ENCODE assay signal across 21 cellular contexts in the genomic region with DNA sequence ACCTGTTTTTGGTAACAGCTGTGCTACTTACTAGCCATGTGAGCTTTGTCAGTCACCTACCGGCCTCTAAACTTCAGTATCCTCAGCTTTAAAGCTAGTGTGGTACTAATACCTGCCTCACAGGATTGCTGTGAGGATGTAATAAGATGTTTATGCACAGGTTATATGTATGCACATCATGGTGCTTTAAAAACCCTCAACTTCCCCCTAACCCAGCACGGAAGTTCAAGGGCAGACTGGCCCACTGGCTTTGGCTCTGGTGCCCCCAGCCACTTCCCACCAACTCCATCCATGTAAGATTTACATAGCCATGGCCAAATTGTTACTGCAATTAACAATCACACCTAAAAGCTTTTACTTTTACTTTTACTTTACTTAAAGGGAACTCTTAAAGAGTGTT.
A peak's percentile ranks its signal among the peaks of the same experiment; 100 is the strongest.
DNase-seq lines count a peak whose midpoint lies in the region; ATAC-seq and TF ChIP-seq lines count a peak whose summit lies in the region.
"Had no signal": no experiment of that assay in that cellular context is flagged by ENCODE, and none has a peak within 500 bp of the region (broad histone marks: within the 10 kb centered on the region; RNA-seq: fewer than 3 reads in every experiment).

No MANE protein-coding gene starts in this region.

- ATAC-seq in GM21526 (IDR thresholded peaks at IDR 0.05; ENCODE audit: low FRiP score, unreplicated experiment) (peak; percentile 18), memory B cell (ENCODE audit: low read depth) (peak; percentile 57), HG02938 (IDR thresholded peaks at IDR 0.05; ENCODE audit: unreplicated experiment) (no peak)
- ATAC-seq: HepG2, SK-N-SH treated with all-trans-retinoic acid at 6 μM for 48 hours had no signal

- no peak overlapping the region for H3K4me3 ChIP-seq in GM12865 (ENCODE audit: low read depth, low read length)

- no peak for TF ChIP-seq CTCF in GM12865 (IDR thresholded peaks at IDR 0.05; ENCODE audit: insufficient read depth, low read depth, low read length, missing control alignments)

- no peaks in the 10 kb centered on the region for H3K36me3 Mint-ChIP-seq in memory B cell
- H3K36me3 Mint-ChIP-seq: CD4-positive, alpha-beta memory T cell had no signal

- H3K27me3 Mint-ChIP-seq in memory B cell: no peaks in the 10 kb centered on the region
- H3K27me3 Mint-ChIP-seq: CD4-positive, alpha-beta memory T cell had no signal

- H3K9me3 Mint-ChIP-seq in memory B cell: no peaks in the 10 kb centered on the region
- H3K9me3 Mint-ChIP-seq: T-helper 1 cell treated with Interleukin-12 subunit alpha and Interleukin-12 subunit beta and Interleukin-4 antibody, amounts not matched to agents 30 μg/mL and 1 μg/mL, for 36 hours had no signal

- peaks cover 33% of the 10 kb centered on the region for H3K4me1 Mint-ChIP-seq in memory B cell

- peak overlapping the region; percentile 53 for H3K4me3 Mint-ChIP-seq in memory B cell
- H3K4me3 Mint-ChIP-seq: T-helper 1 cell treated with Interleukin-12 subunit alpha and Interleukin-12 subunit beta and Interleukin-4 antibody, amounts not matched to agents 30 μg/mL and 1 μg/mL, for 36 hours had no signal

- DNase-seq in GM12865 (ENCODE audit: low read depth) (peak; percentile 4), NAMALWA (ENCODE audit: low spot score) (peak; percentile 49), memory B cell (ENCODE audit: low spot score in 2 of 2) (no peak), GF-D8 (lab: John Stamatoyannopoulos, UW) (no peak), NCI-H2196 treated with DMSO at 0.1 percent for 48 hours (lab: John Stamatoyannopoulos, UW; ENCODE audit: unreplicated experiment) (no peak), DMS153 treated with DMSO at 0.1 percent for 48 hours (lab: John Stamatoyannopoulos, UW; ENCODE audit: unreplicated experiment) (no peak)
- DNase-seq: AML-193; CD4-positive, alpha-beta memory T cell; DMS 273 treated with DMSO at 0.1 percent for 48 hours; EL; NCI-H1417; NCI-H2029; NCI-H2171 treated with DMSO at 0.1 percent for 48 hours; NCI-H510A; NCI-H82; SHP77 had no signal

- peak overlapping the region; percentile 84 for H3K27ac Mint-ChIP-seq in memory B cell
- H3K27ac Mint-ChIP-seq: T-helper 1 cell treated with Interleukin-12 subunit alpha and Interleukin-12 subunit beta and Interleukin-4 antibody, amounts not matched to agents 30 μg/mL and 1 μg/mL, for 36 hours had no signal

Comparison
In these comparisons a context has a peak if more than half of its experiments do, and no peak if none do; other contexts are left out.
1. DNase-seq: peak in GM12865 (single experiment) and NAMALWA (single experiment); none in memory B cell (0 of 2), GF-D8 (single experiment), NCI-H2196 treated with DMSO at 0.1 percent for 48 hours (single experiment) and DMS153 treated with DMSO at 0.1 percent for 48 hours (single experiment).